In the genomic region with DNA sequence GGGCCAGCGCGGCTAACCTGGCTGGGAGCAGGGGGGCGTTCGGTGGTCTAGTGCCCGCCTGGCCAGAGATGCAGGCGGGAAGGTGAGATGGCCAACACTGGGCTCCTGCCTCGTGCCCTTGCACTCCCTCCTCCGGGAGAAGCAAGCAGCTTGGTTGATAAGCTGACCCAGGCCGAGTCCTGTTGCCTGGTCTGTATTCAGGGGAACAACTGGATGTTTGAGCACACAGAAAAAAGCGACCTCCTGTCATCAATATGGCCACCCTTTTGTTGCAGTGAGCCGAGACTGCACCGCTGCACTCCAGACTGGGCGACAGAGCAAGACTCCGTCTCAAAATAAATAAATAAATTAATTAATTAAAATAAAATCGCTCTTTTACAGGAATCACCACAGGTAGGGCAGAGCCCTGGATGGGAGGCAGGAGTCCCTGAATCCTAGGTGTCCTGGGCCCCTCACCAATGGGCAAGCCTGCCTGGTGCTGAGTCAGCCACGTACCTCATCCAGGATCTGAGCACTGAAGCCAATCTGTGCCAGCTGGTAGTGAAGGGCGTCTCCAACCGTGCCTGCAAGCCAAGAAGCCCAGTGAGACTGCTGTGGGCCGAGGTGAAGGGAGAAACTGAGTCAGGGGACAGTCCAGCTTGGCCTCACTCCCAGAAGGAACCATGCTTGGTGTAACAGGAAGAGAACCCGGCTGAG, we compare ENCODE assay signal across 9 cellular contexts. TPM values are rescaled to one million over a fixed set of nuclear protein-coding genes. Genes with fewer than 3 reads are reported as not detected.
DNase-seq lines count a peak whose midpoint lies in the region; ATAC-seq, FAIRE-seq and TF ChIP-seq lines count a peak whose summit lies in the region.
"Had no signal": no experiment of that assay in that cellular context is flagged by ENCODE, and none has a peak within 500 bp of the region (broad histone marks: within the 10 kb centered on the region; RNA-seq: fewer than 3 reads in every experiment).

No MANE protein-coding gene starts in this region.

- no peaks in the 10 kb centered on the region for H3K27me3 ChIP-seq in H7 (ENCODE audit: control insufficient read depth, insufficient read depth, low read length)
- peaks cover 0 to 11% of the 10 kb centered on the region in 2 experiments; a peak in 2 of 5 replicates for H3K27me3 ChIP-seq in K562 (ENCODE audit: control insufficient read depth in 2 of 2, insufficient read depth in 2 of 2, low read length in 2 of 2)

- H3K27ac Mint-ChIP-seq in mesothelial cell of epicardium, result peak overlapping the region; percentile 28

- H3K4me3 Mint-ChIP-seq in mesothelial cell of epicardium, result peak overlapping the region; percentile 61

- no peak for TF ChIP-seq EP300 in K562 (IDR thresholded peaks at IDR 0.05; ENCODE audit: low read length)

- H3K4me1 Mint-ChIP-seq in mesothelial cell of epicardium, result peaks cover 6% of the 10 kb centered on the region

- H3K9ac ChIP-seq in K562 (ENCODE audit: insufficient read depth in 1 of 2, low read depth in 2 of 2, low read length in 2 of 2), result peak overlapping the region; percentile 53 to 90

- peak overlapping the region; percentile 76; the same call in 1 of the 2 replicates for H3K4me2 ChIP-seq in K562 (ENCODE audit: insufficient read depth, low read length)

- TSS peak; percentile 91 for BruUV-seq in K562 (replicated peaks; lab: Mats Ljungman, UMichigan)

- no peak for TF ChIP-seq RAD21 in K562 (CRISPR knock-in tag; conservative IDR thresholded peaks at IDR 0.05 in 1 of 2, IDR thresholded peaks at IDR 0.05 in 1 of 2)

- H2AFZ ChIP-seq in K562 (ENCODE audit: low read depth, low read length), result peak overlapping the region; percentile 91

- H3K36me3 ChIP-seq in H7 (replicated peaks; ENCODE audit: control insufficient read depth, insufficient read depth, low read length) (no peaks in the 10 kb centered on the region), K562 (ENCODE audit: control insufficient read depth, insufficient read depth, low read length) (no peaks in the 10 kb centered on the region)

- no peaks in the 10 kb centered on the region for H3K36me3 Mint-ChIP-seq in mesothelial cell of epicardium

- H3K4me3 ChIP-seq in H7 (ENCODE audit: insufficient read depth, low read depth, low read length) (peak overlapping the region; percentile 58), K562 (peak overlapping the region; percentile 50)

- no peaks in the 10 kb centered on the region for H4K20me1 ChIP-seq in K562 (replicated peaks; ENCODE audit: control insufficient read depth, insufficient read depth, low read length)

- H3K9me3 Mint-ChIP-seq in mesothelial cell of epicardium, result peaks cover 8% of the 10 kb centered on the region

- FAIRE-seq in K562 (lab: Jason Lieb, UNC), result no peak

- no peak for TF ChIP-seq POLR2A in K562 (conservative IDR thresholded peaks at IDR 0.05)

- POLR2A ChIA-PET in K562 (lab: Yijun Ruan, JAX), result no interaction called here

- ATAC-seq in K562 (no peak; the same call in 2 of the 3 replicates), GM21717 (IDR thresholded peaks at IDR 0.05; ENCODE audit: unreplicated experiment) (no peak), HG03342 (IDR thresholded peaks at IDR 0.05; ENCODE audit: unreplicated experiment) (no peak)

- peaks cover 2% of the 10 kb centered on the region for H3K9me1 ChIP-seq in K562 (ENCODE audit: control insufficient read depth, insufficient read depth, low read length)

- CTCF ChIA-PET in K562 (lab: Yijun Ruan, JAX; ENCODE audit: low intra/inter-chr PET ratio), result no interaction called here

- no peaks in the 10 kb centered on the region for H3K9me3 ChIP-seq in K562 (replicated peaks; ENCODE audit: control insufficient read depth, insufficient read depth, low read depth, low read length)

- H3K79me2 ChIP-seq in K562 (ENCODE audit: control insufficient read depth, insufficient read depth, low read length), result no peaks in the 10 kb centered on the region

- TF ChIP-seq CTCF in 22Rv1 (IDR thresholded peaks at IDR 0.05) (no peak), K562 (IDR thresholded peaks at IDR 0.05 in 2 of 3, conservative IDR thresholded peaks at IDR 0.05 in 1 of 3; ENCODE audit: insufficient read depth in 2 of 3, low read depth in 1 of 3, low read length in 3 of 3) (no peak), mesothelial cell of epicardium (IDR thresholded peaks at IDR 0.05; ENCODE audit: unreplicated experiment) (no peak)

- peaks cover 5 to 25% of the 10 kb centered on the region in 2 experiments; a peak in 4 of 5 replicates for H3K4me1 ChIP-seq in K562 (replicated peaks in 1 of 2; ENCODE audit: control insufficient read depth in 2 of 2, insufficient read depth in 2 of 2, low read length in 2 of 2)

- no peak for DNase-seq in H7
- DNase-seq in K562 (ENCODE audit: extremely low read depth in 1 of 4, low spot score in 3 of 4), result peak in 1 of 4 experiments; percentile 22
- DNase-seq in mesothelial cell of epicardium (ENCODE audit: low spot score in 2 of 2, unreplicated experiment in 2 of 2), result no peak
- no peak for DNase-seq in NCI-H510A treated with DMSO at 0.1 percent for 48 hours (lab: John Stamatoyannopoulos, UW)
- no peak for DNase-seq in effector CD8-positive, alpha-beta T cell (lab: John Stamatoyannopoulos, UW)
- DNase-seq: NCI-H524 had no signal

- H3K27me3 Mint-ChIP-seq in mesothelial cell of epicardium (ENCODE audit: low read depth), result no peaks in the 10 kb centered on the region

- in situ Hi-C loops in K562 (cut with MboI), result no loop called here

- intact Hi-C loops in K562 (cut with micrococcal nuclease), result no loop called here

- H3K27ac ChIP-seq in 22Rv1, result peak overlapping the region; percentile 72
- H3K27ac ChIP-seq in K562 (ENCODE audit: extremely low read depth, low read depth, low read length), result peak overlapping the region; percentile 44

- WGBS in K562 (ENCODE audit: insufficient coverage, low coverage, missing lambda C conversion rate), result 71% methylated on average over 10 of the region's 20 CpGs

RNA-seq across cellular contexts. Expression of gene HASPIN, which starts 31.8 kb away (rescaled TPM):
- total RNA-seq in H7 (2014; rRNA removed; shearing (Covaris generic)), result 34.2 and 39.1 TPM in 2 replicates
- total RNA-seq in K562 (2011; cell fraction: chromatin; rRNA removed; ENCODE audit: low replicate concordance), result 12.9 and 20.9 TPM in 2 replicates
- total RNA-seq in K562 (2011; cell fraction: nucleolus; rRNA removed), result 13.8 and 17.3 TPM in 2 replicates
- 10.5 and 14.7 TPM in 2 replicates for total RNA-seq in K562 (2011; cell fraction: nucleoplasm; rRNA removed)
- total RNA-seq in K562 (2014; rRNA removed), result 12.1 and 14.5 TPM in 2 replicates
- 10.2 and 10.6 TPM in 2 replicates for total RNA-seq in K562 (2014; rRNA removed; fragmentation: Illumina TruSeq; extraction: Trizol)
- 9.9 and 11.0 TPM in 2 replicates for total RNA-seq in K562 (2015; rRNA removed; fragmentation: Illumina TruSeq; extraction: Trizol)
- 12.9 and 13.5 TPM in 2 replicates for total RNA-seq in K562 (2021)
- 5.9 and 9.0 TPM in 2 replicates for polyA plus RNA-seq in K562 (2011; rRNA removed)
- polyA plus RNA-seq in K562 (2011; cell fraction: cytosol; rRNA removed), result 5.1 and 9.0 TPM in 2 replicates
- polyA plus RNA-seq in K562 (2011; cell fraction: nucleus; rRNA removed), result 3.7 and 4.1 TPM in 2 replicates
- 6.1 and 6.2 TPM in 2 replicates for polyA plus RNA-seq in K562 (2012)
- 9.5 and 11.0 TPM in 2 replicates for polyA plus RNA-seq in K562 (2014; fragmentation: Illumina TruSeq; extraction: Trizol)
- under 1 TPM; 0.81 to 0.87 TPM for polyA plus RNA-seq in K562 (2014; fragmentation: Nextera tagmentation; extraction: Ambion mirVana)
- polyA plus RNA-seq in K562 (2014; rRNA removed), result 7.1 and 7.2 TPM in 2 replicates
- polyA minus RNA-seq in K562 (2011; rRNA and poly(A)+ RNA removed), result 13.5 and 16.4 TPM in 2 replicates
- 9.4 and 11.0 TPM in 2 replicates for polyA minus RNA-seq in K562 (2011; cell fraction: cytosol; rRNA and poly(A)+ RNA removed)
- 5.8 and 9.4 TPM in 2 replicates for polyA minus RNA-seq in K562 (2011; cell fraction: nucleus; rRNA and poly(A)+ RNA removed)
- total RNA-seq in mesothelial cell of epicardium, result 4.2 to 5.2 TPM (median 4.4 TPM) in 3 replicates

RNA-seq across cellular contexts. Expression of gene ITGAE, which starts 45.5 kb away (rescaled TPM):
- total RNA-seq in H7 (2014; rRNA removed; shearing (Covaris generic)), result 28.8 and 34.7 TPM in 2 replicates
- total RNA-seq in K562 (2011; cell fraction: chromatin; rRNA removed; ENCODE audit: low replicate concordance), result 17.8 and 20.9 TPM in 2 replicates
- 14.1 and 16.8 TPM in 2 replicates for total RNA-seq in K562 (2011; cell fraction: nucleolus; rRNA removed)
- 18.1 and 21.6 TPM in 2 replicates for total RNA-seq in K562 (2011; cell fraction: nucleoplasm; rRNA removed)
- 14.8 and 24.2 TPM in 2 replicates for total RNA-seq in K562 (2014; rRNA removed)
- total RNA-seq in K562 (2014; rRNA removed; fragmentation: Illumina TruSeq; extraction: Trizol), result 19.8 and 20.1 TPM in 2 replicates
- total RNA-seq in K562 (2015; rRNA removed; fragmentation: Illumina TruSeq; extraction: Trizol), result 23.0 and 27.0 TPM in 2 replicates
- total RNA-seq in K562 (2021), result 17.0 and 18.5 TPM in 2 replicates
- 45.3 and 49.9 TPM in 2 replicates for polyA plus RNA-seq in K562 (2011; rRNA removed)
- 18.5 and 26.8 TPM in 2 replicates for polyA plus RNA-seq in K562 (2011; cell fraction: cytosol; rRNA removed)
- 19.2 and 31.3 TPM in 2 replicates for polyA plus RNA-seq in K562 (2011; cell fraction: nucleus; rRNA removed)
- 18.3 and 39.8 TPM in 2 replicates for polyA plus RNA-seq in K562 (2012)
- polyA plus RNA-seq in K562 (2014; fragmentation: Illumina TruSeq; extraction: Trizol), result 18.2 and 19.3 TPM in 2 replicates
- polyA plus RNA-seq in K562 (2014; fragmentation: Nextera tagmentation; extraction: Ambion mirVana), result 100 to 1,000 TPM; 151 to 160 TPM
- polyA plus RNA-seq in K562 (2014; rRNA removed), result 27.6 and 33.3 TPM in 2 replicates
- polyA minus RNA-seq in K562 (2011; rRNA and poly(A)+ RNA removed), result 6.7 and 9.9 TPM in 2 replicates
- 3.2 and 4.3 TPM in 2 replicates for polyA minus RNA-seq in K562 (2011; cell fraction: cytosol; rRNA and poly(A)+ RNA removed)
- polyA minus RNA-seq in K562 (2011; cell fraction: nucleus; rRNA and poly(A)+ RNA removed), result 5.3 and 7.1 TPM in 2 replicates
- 19.8 to 20.6 TPM (median 20.4 TPM) in 3 replicates for total RNA-seq in mesothelial cell of epicardium

RNA-seq across cellular contexts. Expression of gene P2RX5, which starts 59.5 kb away (rescaled TPM):
- 2.3 and 2.7 TPM in 2 replicates for total RNA-seq in H7 (2014; rRNA removed; shearing (Covaris generic))
- 3.7 and 10.0 TPM in 2 replicates for total RNA-seq in K562 (2011; cell fraction: chromatin; rRNA removed; ENCODE audit: low replicate concordance)
- 4.3 and 7.7 TPM in 2 replicates for total RNA-seq in K562 (2011; cell fraction: nucleolus; rRNA removed)
- total RNA-seq in K562 (2011; cell fraction: nucleoplasm; rRNA removed), result 2.3 and 4.7 TPM in 2 replicates
- 1.3 and 1.8 TPM in 2 replicates for total RNA-seq in K562 (2014; rRNA removed)
- total RNA-seq in K562 (2014; rRNA removed; fragmentation: Illumina TruSeq; extraction: Trizol), result 0.35 and 1.5 TPM in 2 replicates
- total RNA-seq in K562 (2015; rRNA removed; fragmentation: Illumina TruSeq; extraction: Trizol), result 0.87 and 1.5 TPM in 2 replicates
- total RNA-seq in K562 (2021), result 1.6 and 1.8 TPM in 2 replicates
- 2.7 and 4.0 TPM in 2 replicates for polyA plus RNA-seq in K562 (2011; rRNA removed)
- polyA plus RNA-seq in K562 (2011; cell fraction: cytosol; rRNA removed), result 2.2 and 4.5 TPM in 2 replicates
- polyA plus RNA-seq in K562 (2011; cell fraction: nucleus; rRNA removed), result 4.0 and 10.8 TPM in 2 replicates
- 2.0 and 2.1 TPM in 2 replicates for polyA plus RNA-seq in K562 (2012)
- polyA plus RNA-seq in K562 (2014; fragmentation: Illumina TruSeq; extraction: Trizol), result 1.1 and 1.6 TPM in 2 replicates
- under 1 TPM; 0.31 to 0.61 TPM for polyA plus RNA-seq in K562 (2014; fragmentation: Nextera tagmentation; extraction: Ambion mirVana)
- 0.49 and 1.2 TPM in 2 replicates for polyA plus RNA-seq in K562 (2014; rRNA removed)
- polyA minus RNA-seq in K562 (2011; rRNA and poly(A)+ RNA removed), result 1.0 and 2.8 TPM in 2 replicates
- 3.1 and 4.7 TPM in 2 replicates for polyA minus RNA-seq in K562 (2011; cell fraction: cytosol; rRNA and poly(A)+ RNA removed)
- polyA minus RNA-seq in K562 (2011; cell fraction: nucleus; rRNA and poly(A)+ RNA removed), result 1.8 and 3.2 TPM in 2 replicates
- total RNA-seq in mesothelial cell of epicardium, result 0.18 to 0.66 TPM (median 0.24 TPM) in 3 replicates
